ENCODE assay signal across 1 cellular context in genomic region chr18:46416706-46417638, GRCh38.
TF ChIP-seq lines count a peak whose summit lies in the region.

No MANE protein-coding gene starts in this region.

TF ChIP-seq in K562, 482 proteins besides CTCF, POLR2A, EP300 and RAD21 (continued from another document and continues in another):
- TF ChIP-seq, protein P1, sequence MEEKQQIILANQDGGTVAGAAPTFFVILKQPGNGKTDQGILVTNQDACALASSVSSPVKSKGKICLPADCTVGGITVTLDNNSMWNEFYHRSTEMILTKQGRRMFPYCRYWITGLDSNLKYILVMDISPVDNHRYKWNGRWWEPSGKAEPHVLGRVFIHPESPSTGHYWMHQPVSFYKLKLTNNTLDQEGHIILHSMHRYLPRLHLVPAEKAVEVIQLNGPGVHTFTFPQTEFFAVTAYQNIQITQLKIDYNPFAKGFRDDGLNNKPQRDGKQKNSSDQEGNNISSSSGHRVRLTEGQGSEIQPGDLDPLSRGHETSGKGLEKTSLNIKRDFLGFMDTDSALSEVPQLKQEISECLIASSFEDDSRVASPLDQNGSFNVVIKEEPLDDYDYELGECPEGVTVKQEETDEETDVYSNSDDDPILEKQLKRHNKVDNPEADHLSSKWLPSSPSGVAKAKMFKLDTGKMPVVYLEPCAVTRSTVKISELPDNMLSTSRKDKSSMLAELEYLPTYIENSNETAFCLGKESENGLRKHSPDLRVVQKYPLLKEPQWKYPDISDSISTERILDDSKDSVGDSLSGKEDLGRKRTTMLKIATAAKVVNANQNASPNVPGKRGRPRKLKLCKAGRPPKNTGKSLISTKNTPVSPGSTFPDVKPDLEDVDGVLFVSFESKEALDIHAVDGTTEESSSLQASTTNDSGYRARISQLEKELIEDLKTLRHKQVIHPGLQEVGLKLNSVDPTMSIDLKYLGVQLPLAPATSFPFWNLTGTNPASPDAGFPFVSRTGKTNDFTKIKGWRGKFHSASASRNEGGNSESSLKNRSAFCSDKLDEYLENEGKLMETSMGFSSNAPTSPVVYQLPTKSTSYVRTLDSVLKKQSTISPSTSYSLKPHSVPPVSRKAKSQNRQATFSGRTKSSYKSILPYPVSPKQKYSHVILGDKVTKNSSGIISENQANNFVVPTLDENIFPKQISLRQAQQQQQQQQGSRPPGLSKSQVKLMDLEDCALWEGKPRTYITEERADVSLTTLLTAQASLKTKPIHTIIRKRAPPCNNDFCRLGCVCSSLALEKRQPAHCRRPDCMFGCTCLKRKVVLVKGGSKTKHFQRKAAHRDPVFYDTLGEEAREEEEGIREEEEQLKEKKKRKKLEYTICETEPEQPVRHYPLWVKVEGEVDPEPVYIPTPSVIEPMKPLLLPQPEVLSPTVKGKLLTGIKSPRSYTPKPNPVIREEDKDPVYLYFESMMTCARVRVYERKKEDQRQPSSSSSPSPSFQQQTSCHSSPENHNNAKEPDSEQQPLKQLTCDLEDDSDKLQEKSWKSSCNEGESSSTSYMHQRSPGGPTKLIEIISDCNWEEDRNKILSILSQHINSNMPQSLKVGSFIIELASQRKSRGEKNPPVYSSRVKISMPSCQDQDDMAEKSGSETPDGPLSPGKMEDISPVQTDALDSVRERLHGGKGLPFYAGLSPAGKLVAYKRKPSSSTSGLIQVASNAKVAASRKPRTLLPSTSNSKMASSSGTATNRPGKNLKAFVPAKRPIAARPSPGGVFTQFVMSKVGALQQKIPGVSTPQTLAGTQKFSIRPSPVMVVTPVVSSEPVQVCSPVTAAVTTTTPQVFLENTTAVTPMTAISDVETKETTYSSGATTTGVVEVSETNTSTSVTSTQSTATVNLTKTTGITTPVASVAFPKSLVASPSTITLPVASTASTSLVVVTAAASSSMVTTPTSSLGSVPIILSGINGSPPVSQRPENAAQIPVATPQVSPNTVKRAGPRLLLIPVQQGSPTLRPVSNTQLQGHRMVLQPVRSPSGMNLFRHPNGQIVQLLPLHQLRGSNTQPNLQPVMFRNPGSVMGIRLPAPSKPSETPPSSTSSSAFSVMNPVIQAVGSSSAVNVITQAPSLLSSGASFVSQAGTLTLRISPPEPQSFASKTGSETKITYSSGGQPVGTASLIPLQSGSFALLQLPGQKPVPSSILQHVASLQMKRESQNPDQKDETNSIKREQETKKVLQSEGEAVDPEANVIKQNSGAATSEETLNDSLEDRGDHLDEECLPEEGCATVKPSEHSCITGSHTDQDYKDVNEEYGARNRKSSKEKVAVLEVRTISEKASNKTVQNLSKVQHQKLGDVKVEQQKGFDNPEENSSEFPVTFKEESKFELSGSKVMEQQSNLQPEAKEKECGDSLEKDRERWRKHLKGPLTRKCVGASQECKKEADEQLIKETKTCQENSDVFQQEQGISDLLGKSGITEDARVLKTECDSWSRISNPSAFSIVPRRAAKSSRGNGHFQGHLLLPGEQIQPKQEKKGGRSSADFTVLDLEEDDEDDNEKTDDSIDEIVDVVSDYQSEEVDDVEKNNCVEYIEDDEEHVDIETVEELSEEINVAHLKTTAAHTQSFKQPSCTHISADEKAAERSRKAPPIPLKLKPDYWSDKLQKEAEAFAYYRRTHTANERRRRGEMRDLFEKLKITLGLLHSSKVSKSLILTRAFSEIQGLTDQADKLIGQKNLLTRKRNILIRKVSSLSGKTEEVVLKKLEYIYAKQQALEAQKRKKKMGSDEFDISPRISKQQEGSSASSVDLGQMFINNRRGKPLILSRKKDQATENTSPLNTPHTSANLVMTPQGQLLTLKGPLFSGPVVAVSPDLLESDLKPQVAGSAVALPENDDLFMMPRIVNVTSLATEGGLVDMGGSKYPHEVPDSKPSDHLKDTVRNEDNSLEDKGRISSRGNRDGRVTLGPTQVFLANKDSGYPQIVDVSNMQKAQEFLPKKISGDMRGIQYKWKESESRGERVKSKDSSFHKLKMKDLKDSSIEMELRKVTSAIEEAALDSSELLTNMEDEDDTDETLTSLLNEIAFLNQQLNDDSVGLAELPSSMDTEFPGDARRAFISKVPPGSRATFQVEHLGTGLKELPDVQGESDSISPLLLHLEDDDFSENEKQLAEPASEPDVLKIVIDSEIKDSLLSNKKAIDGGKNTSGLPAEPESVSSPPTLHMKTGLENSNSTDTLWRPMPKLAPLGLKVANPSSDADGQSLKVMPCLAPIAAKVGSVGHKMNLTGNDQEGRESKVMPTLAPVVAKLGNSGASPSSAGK (IDR thresholded peaks at IDR 0.05) = peak; percentile 46
- TF ChIP-seq, protein P2, sequence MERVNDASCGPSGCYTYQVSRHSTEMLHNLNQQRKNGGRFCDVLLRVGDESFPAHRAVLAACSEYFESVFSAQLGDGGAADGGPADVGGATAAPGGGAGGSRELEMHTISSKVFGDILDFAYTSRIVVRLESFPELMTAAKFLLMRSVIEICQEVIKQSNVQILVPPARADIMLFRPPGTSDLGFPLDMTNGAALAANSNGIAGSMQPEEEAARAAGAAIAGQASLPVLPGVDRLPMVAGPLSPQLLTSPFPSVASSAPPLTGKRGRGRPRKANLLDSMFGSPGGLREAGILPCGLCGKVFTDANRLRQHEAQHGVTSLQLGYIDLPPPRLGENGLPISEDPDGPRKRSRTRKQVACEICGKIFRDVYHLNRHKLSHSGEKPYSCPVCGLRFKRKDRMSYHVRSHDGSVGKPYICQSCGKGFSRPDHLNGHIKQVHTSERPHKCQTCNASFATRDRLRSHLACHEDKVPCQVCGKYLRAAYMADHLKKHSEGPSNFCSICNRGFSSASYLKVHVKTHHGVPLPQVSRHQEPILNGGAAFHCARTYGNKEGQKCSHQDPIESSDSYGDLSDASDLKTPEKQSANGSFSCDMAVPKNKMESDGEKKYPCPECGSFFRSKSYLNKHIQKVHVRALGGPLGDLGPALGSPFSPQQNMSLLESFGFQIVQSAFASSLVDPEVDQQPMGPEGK (CRISPR knock-in tag; IDR thresholded peaks at IDR 0.05; ENCODE audit: borderline replicate concordance) = no peak
- TF ChIP-seq ZBTB11 (CRISPR knock-in tag; IDR thresholded peaks at IDR 0.05) = no peak
- TF ChIP-seq TOE1 (IDR thresholded peaks at IDR 0.05; ENCODE audit: borderline replicate concordance) = peak; percentile 91; the same call in 1 of the 2 replicates
- TF ChIP-seq TOE1 (CRISPR knock-in tag; IDR thresholded peaks at IDR 0.05; ENCODE audit: borderline replicate concordance, low read depth) = no peak
- no peak for TF ChIP-seq KDM2B (CRISPR knock-in tag; IDR thresholded peaks at IDR 0.05)
- no peak; the same call in 1 of the 2 replicates for TF ChIP-seq C11orf30 (IDR thresholded peaks at IDR 0.05; ENCODE audit: low read depth)
- TF ChIP-seq, protein P3, sequence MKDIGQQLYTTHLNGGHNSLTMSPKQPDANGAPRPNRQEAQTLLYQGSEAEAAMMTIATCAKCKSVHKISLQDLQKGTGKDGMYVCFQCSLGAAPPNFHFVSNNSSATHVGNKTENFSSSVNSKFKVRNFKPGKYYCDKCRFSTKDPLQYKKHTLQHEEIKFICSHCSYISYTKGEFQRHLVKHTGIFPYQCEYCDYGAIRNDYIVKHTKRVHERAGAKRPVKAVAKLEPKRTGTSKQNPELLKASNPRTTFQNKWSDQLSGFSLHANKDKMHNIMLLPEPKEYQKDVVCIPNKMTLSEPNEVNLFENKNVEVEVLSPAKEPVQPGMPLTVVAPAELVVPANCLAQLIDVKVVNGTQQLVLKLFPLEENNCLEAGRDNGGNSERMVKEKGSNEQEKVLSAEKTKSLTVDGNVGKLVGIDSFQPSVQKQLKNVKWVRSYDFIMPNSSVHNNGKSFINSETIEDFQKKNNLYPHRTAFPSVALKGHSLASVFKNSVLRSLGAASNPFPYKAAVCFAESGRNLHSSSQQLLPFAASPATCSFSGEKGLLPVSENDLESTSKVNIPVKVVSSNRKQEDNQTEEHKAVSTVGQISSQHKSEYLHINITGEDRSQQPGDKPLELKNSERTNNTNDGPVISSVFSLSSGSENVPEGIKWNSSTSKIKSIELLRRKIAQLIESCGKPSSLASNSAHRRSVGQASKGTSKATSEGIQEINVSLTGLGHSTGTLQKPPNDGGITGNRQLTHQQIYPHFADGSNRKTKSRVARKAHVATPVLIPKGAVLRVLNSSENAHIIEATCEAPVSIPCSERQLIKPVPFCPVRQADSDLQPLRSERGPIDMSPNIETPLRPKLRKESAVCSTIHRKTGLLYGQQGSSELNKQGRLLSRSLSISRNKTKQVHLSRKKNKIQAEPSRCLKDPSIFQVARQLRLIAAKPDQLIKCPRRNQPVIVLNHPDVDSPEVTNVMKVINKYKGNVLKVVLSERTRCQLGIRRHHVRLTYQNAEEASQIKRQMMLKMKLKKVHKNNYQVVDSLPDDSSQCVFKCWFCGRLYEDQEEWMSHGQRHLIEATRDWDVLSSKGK (CRISPR knock-in tag; IDR thresholded peaks at IDR 0.05) = no peak
- no peak for TF ChIP-seq KHSRP (IDR thresholded peaks at IDR 0.05)
- TF ChIP-seq KLF6 (CRISPR knock-in tag; IDR thresholded peaks at IDR 0.05; ENCODE audit: borderline replicate concordance) = no peak; the same call in 1 of the 2 replicates
- no peak for TF ChIP-seq SFPQ (IDR thresholded peaks at IDR 0.05; ENCODE audit: low read depth, low read length)
- TF ChIP-seq, protein P4, sequence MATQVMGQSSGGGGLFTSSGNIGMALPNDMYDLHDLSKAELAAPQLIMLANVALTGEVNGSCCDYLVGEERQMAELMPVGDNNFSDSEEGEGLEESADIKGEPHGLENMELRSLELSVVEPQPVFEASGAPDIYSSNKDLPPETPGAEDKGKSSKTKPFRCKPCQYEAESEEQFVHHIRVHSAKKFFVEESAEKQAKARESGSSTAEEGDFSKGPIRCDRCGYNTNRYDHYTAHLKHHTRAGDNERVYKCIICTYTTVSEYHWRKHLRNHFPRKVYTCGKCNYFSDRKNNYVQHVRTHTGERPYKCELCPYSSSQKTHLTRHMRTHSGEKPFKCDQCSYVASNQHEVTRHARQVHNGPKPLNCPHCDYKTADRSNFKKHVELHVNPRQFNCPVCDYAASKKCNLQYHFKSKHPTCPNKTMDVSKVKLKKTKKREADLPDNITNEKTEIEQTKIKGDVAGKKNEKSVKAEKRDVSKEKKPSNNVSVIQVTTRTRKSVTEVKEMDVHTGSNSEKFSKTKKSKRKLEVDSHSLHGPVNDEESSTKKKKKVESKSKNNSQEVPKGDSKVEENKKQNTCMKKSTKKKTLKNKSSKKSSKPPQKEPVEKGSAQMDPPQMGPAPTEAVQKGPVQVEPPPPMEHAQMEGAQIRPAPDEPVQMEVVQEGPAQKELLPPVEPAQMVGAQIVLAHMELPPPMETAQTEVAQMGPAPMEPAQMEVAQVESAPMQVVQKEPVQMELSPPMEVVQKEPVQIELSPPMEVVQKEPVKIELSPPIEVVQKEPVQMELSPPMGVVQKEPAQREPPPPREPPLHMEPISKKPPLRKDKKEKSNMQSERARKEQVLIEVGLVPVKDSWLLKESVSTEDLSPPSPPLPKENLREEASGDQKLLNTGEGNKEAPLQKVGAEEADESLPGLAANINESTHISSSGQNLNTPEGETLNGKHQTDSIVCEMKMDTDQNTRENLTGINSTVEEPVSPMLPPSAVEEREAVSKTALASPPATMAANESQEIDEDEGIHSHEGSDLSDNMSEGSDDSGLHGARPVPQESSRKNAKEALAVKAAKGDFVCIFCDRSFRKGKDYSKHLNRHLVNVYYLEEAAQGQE (CRISPR knock-in tag; IDR thresholded peaks at IDR 0.05; ENCODE audit: low read depth) = no peak
- TF ChIP-seq ZNF316 (IDR thresholded peaks at IDR 0.05) = no peak
- no peak for TF ChIP-seq HMG20B (CRISPR knock-in tag; IDR thresholded peaks at IDR 0.05)
- no peak for TF ChIP-seq GTF2A2 (tag; IDR thresholded peaks at IDR 0.05)
- TF ChIP-seq TCF7L2 (IDR thresholded peaks at IDR 0.05; ENCODE audit: low read depth, low read length) = no peak
- no peak for TF ChIP-seq ZNF584 (CRISPR knock-in tag; IDR thresholded peaks at IDR 0.05; ENCODE audit: low read depth)
- no peak for TF ChIP-seq ZBTB7A (IDR thresholded peaks at IDR 0.05; ENCODE audit: borderline replicate concordance, control insufficient read depth, low read depth, low read length)
- no peak for TF ChIP-seq ZNF507 (tag; conservative IDR thresholded peaks at IDR 0.05)
- no peak for TF ChIP-seq ZNF12 (CRISPR knock-in tag; IDR thresholded peaks at IDR 0.05)
- no peak for TF ChIP-seq DMBX1 (CRISPR knock-in tag; IDR thresholded peaks at IDR 0.05; ENCODE audit: borderline replicate concordance)
- no peak for TF ChIP-seq HNRNPLL (IDR thresholded peaks at IDR 0.05; ENCODE audit: low read depth, low read length, poor library complexity, severe bottlenecking)
- no peak for TF ChIP-seq CBX5 (IDR thresholded peaks at IDR 0.05; ENCODE audit: borderline replicate concordance, low read depth)
- TF ChIP-seq ZNF699 (CRISPR knock-in tag; IDR thresholded peaks at IDR 0.05; ENCODE audit: insufficient replicate concordance) = no peak
- TF ChIP-seq, protein P5, sequence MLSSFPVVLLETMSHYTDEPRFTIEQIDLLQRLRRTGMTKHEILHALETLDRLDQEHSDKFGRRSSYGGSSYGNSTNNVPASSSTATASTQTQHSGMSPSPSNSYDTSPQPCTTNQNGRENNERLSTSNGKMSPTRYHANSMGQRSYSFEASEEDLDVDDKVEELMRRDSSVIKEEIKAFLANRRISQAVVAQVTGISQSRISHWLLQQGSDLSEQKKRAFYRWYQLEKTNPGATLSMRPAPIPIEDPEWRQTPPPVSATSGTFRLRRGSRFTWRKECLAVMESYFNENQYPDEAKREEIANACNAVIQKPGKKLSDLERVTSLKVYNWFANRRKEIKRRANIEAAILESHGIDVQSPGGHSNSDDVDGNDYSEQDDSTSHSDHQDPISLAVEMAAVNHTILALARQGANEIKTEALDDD (IDR thresholded peaks at IDR 0.05) = no peak
